ENCODE assay signal across 8 cellular contexts in the genomic region with DNA sequence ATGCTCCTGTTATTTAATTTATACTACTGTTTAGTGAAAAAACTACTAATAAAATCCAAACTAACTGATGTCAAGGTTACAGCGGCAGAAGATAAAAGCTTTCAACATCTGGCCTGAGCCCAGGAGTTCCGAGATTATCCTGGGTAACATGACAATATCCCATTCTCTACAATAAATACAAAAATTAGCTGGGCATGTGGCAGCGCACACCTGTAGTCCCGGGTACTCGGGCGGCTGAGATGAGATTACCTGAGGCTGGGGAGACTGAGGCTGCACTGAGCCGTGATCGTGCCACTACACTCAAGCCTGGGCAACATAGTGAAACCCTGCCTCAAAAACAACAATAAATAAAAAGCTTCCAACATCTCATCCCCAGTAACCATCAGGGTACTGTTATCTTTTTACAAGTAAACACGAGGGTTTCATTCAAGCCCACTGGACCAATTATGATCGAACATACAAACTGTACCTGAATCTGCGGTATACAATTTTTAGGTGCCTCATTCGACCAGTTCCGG. TPM values are rescaled to one million over a fixed set of nuclear protein-coding genes. Genes with fewer than 3 reads are reported as not detected.
DNase-seq lines count a peak whose midpoint lies in the region; ATAC-seq, FAIRE-seq and TF ChIP-seq lines count a peak whose summit lies in the region.

No MANE protein-coding gene starts in this region.

- H3K9me3 ChIP-seq in adrenal gland (replicated peaks in 1 of 3) (no peaks in the 10 kb centered on the region), right lobe of liver (no peaks in the 10 kb centered on the region), tibial nerve (no peaks in the 10 kb centered on the region)

- ATAC-seq in activated CD8-positive, alpha-beta memory T cell treated with anti-CD3 and anti-CD28 coated beads, Interleukin-2, amount 10 ng/mL, durations not matched to agents 7 days and 5 days = no peak
- ATAC-seq in right lobe of liver = no peak

- TF ChIP-seq CTCF in adrenal gland (IDR thresholded peaks at IDR 0.05) (no peak), right lobe of liver (IDR thresholded peaks at IDR 0.05) (no peak), tibial nerve (IDR thresholded peaks at IDR 0.05) (no peak)

- TF ChIP-seq POLR2A in adrenal gland (IDR thresholded peaks at IDR 0.05) (no peak), right lobe of liver (IDR thresholded peaks at IDR 0.05) (no peak), tibial nerve (IDR thresholded peaks at IDR 0.05) (no peak)

- peaks cover 0 to 50% of the 10 kb centered on the region in 2 donors for H3K36me3 ChIP-seq in adrenal gland (replicated peaks in 1 of 2)
- peaks cover 19 to 53% (median 39%) of the 10 kb centered on the region in 4 donors for H3K36me3 ChIP-seq in right lobe of liver
- peaks cover 0 to 54% (median 22%) of the 10 kb centered on the region in 3 donors for H3K36me3 ChIP-seq in tibial nerve

- WGBS in adrenal gland, 4 donors = 21 to 38% (median 31%) methylated on average over 9 to 13 of the region's 13 CpGs
- 23% methylated on average over 12 of the region's 13 CpGs for WGBS in right lobe of liver (ENCODE audit: insufficient coverage, low coverage, low lambda C conversion rate, missing lambda C conversion rate)
- 63 to 67% methylated on average over 13 of the region's 13 CpGs for WGBS in tibial nerve, 2 donors

- H3K27ac ChIP-seq in adrenal gland (peak overlapping the region in 3 of 5 donors; percentile 93 to 98 (median 96)), right lobe of liver (no peak overlapping the region), tibial nerve (peak overlapping the region in 3 of 4 donors; percentile 95 to 99 (median 98)), caudate nucleus (ENCODE audit: low read depth, low read length) (no peak overlapping the region)

- peaks cover 22 to 35% of the 10 kb centered on the region in 2 donors for H3K4me1 ChIP-seq in adrenal gland (replicated peaks in 1 of 2)
- peaks cover 0 to 16% (median 5%) of the 10 kb centered on the region in 4 donors for H3K4me1 ChIP-seq in right lobe of liver
- peaks cover 0 to 32% (median 13%) of the 10 kb centered on the region in 4 donors for H3K4me1 ChIP-seq in tibial nerve

- DNase-seq in activated CD8-positive, alpha-beta memory T cell treated with anti-CD3 and anti-CD28 coated beads, Interleukin-2, amount 10 ng/mL, durations not matched to agents 7 days and 5 days = no peak
- no peak for DNase-seq in activated CD8-positive, alpha-beta memory T cell treated with anti-CD3 and anti-CD28 coated beads for 24 hours
- peak in 2 of 7 donors; percentile 15 to 22 for DNase-seq in adrenal gland
- no peak for DNase-seq in right lobe of liver
- DNase-seq in tibial nerve (ENCODE audit: low spot score in 2 of 2) = no peak
- DNase-seq in DMS153 treated with DMSO at 0.1 percent for 48 hours (lab: John Stamatoyannopoulos, UW; ENCODE audit: unreplicated experiment) = no peak
- no peak for DNase-seq in caudate nucleus (lab: John Stamatoyannopoulos, UW)
- DNase-seq in RCC 7860 (ENCODE audit: low spot score) = no peak

- no peaks in the 10 kb centered on the region for H3K27me3 Mint-ChIP-seq in activated CD8-positive, alpha-beta memory T cell treated with anti-CD3 and anti-CD28 coated beads, Interleukin-2, amount 10 ng/mL, durations not matched to agents 7 days and 5 days

- intact Hi-C loops in adrenal gland (cut with DNase I) (no loop called here), right lobe of liver (cut with DNase I) (loop anchor here in 1 of 2 donors (5.0 kb wide), 1 partner anchor 76 kb away; a partner anchor contains a TSS)

- H3K27me3 ChIP-seq in adrenal gland = no peaks in the 10 kb centered on the region
- H3K27me3 ChIP-seq in right lobe of liver = no peaks in the 10 kb centered on the region
- H3K27me3 ChIP-seq in tibial nerve = no peaks in the 10 kb centered on the region

- H3K4me3 ChIP-seq in adrenal gland (peak overlapping the region; percentile 7 to 98 (median 70)), right lobe of liver (peak overlapping the region; percentile 71 to 93 (median 77)), tibial nerve (peak overlapping the region; percentile 51 to 79 (median 56))

- CTCF ChIA-PET in activated CD8-positive, alpha-beta memory T cell treated with anti-CD3 and anti-CD28 coated beads, Interleukin-2, amount 10 ng/mL, durations not matched to agents 7 days and 5 days (lab: Charles Lee) = interaction anchor here (1.6 kb wide), 1 partner anchor 25 kb away, joined by 3 read pairs; no protein-coding TSS in a partner anchor

- H3K36me3 Mint-ChIP-seq in activated CD8-positive, alpha-beta memory T cell treated with anti-CD3 and anti-CD28 coated beads, Interleukin-2, amount 10 ng/mL, durations not matched to agents 7 days and 5 days = peaks cover 62% of the 10 kb centered on the region

- TF ChIP-seq EP300 in tibial nerve (IDR thresholded peaks at IDR 0.05) = no peak

- no peak for FAIRE-seq in RCC 7860 (lab: Jason Lieb, UNC)

- peak overlapping the region; percentile 98 for H3K27ac Mint-ChIP-seq in activated CD8-positive, alpha-beta memory T cell treated with anti-CD3 and anti-CD28 coated beads, Interleukin-2, amount 10 ng/mL, durations not matched to agents 7 days and 5 days

- H3K4me1 Mint-ChIP-seq in activated CD8-positive, alpha-beta memory T cell treated with anti-CD3 and anti-CD28 coated beads, Interleukin-2, amount 10 ng/mL, durations not matched to agents 7 days and 5 days = peaks cover 63% of the 10 kb centered on the region

- no peaks in the 10 kb centered on the region for H3K9me3 Mint-ChIP-seq in activated CD8-positive, alpha-beta memory T cell treated with anti-CD3 and anti-CD28 coated beads, Interleukin-2, amount 10 ng/mL, durations not matched to agents 7 days and 5 days (ENCODE audit: low read depth)

- peak overlapping the region; percentile 99 for H3K4me3 Mint-ChIP-seq in activated CD8-positive, alpha-beta memory T cell treated with anti-CD3 and anti-CD28 coated beads, Interleukin-2, amount 10 ng/mL, durations not matched to agents 7 days and 5 days

RNA-seq across cellular contexts. Expression of a gene that starts 1.3 kb away (rescaled TPM):
- total RNA-seq in activated CD8-positive, alpha-beta memory T cell treated with anti-CD3 and anti-CD28 coated beads, Interleukin-2, amount 10 ng/mL, durations not matched to agents 7 days and 5 days = 1,000 to 10,000 TPM; 1,192 to 1,333 TPM
- total RNA-seq in adrenal gland (1,000 to 10,000 TPM in 2 of 8 donors, 100 to 1,000 TPM in 6; 171 to 1,070 (median 566) TPM), right lobe of liver (100 to 1,000 TPM in 4 of 6 experiments, 10 to 100 TPM in 2; 36.5 to 472 (median 400) TPM), tibial nerve (100 to 1,000 TPM; 117 to 365 (median 159) TPM)
- 1,000 to 10,000 TPM; 1,448 to 3,068 (median 1,451) TPM for polyA plus RNA-seq in adrenal gland

RNA-seq across cellular contexts. Expression of a gene that starts 7.4 kb away (rescaled TPM):
- 1 to 10 TPM; 2.6 to 4.6 TPM for total RNA-seq in activated CD8-positive, alpha-beta memory T cell treated with anti-CD3 and anti-CD28 coated beads, Interleukin-2, amount 10 ng/mL, durations not matched to agents 7 days and 5 days
- total RNA-seq in adrenal gland = 10 to 100 TPM; 15.5 to 33.1 (median 28.4) TPM
- 10 to 100 TPM in 1 of 3 donors, 1 to 10 TPM in 2; 6.5 to 18.9 (median 9.9) TPM for polyA plus RNA-seq in adrenal gland
- total RNA-seq in right lobe of liver = 1 to 10 TPM; 3.0 to 6.2 (median 3.3) TPM
- 10 to 100 TPM in 3 of 4 donors, 1 to 10 TPM in 1; 7.6 to 16.1 (median 11.3) TPM for total RNA-seq in tibial nerve

RNA-seq across cellular contexts. Expression of a gene that starts 35.6 kb away (rescaled TPM):
- total RNA-seq in activated CD8-positive, alpha-beta memory T cell treated with anti-CD3 and anti-CD28 coated beads, Interleukin-2, amount 10 ng/mL, durations not matched to agents 7 days and 5 days = 10 to 100 TPM; 64.6 to 76.8 TPM
- total RNA-seq in adrenal gland = 100 to 1,000 TPM in 1 of 8 donors, 10 to 100 TPM in 7; 42.5 to 100 (median 62.4) TPM
- 10 to 100 TPM; 19.5 to 58.3 (median 21.4) TPM for polyA plus RNA-seq in adrenal gland
- 10 to 100 TPM; 36.7 to 82.4 (median 69.9) TPM for total RNA-seq in right lobe of liver
- total RNA-seq in tibial nerve = 10 to 100 TPM; 66.2 to 86.1 (median 77.9) TPM

Comparison
In these comparisons a context has a peak if more than half of its experiments do, and no peak if none do; other contexts are left out.
1. H3K27ac ChIP-seq: peak in adrenal gland (3 of 5) and tibial nerve (3 of 4); none in right lobe of liver (0 of 3) and caudate nucleus (single experiment).
2. Peak in every context shown above with its lines, with median percentiles within 50 percentile points of each other: H3K4me3 ChIP-seq.